12 cellular contexts compared by ENCODE assay signal in the genomic region with DNA sequence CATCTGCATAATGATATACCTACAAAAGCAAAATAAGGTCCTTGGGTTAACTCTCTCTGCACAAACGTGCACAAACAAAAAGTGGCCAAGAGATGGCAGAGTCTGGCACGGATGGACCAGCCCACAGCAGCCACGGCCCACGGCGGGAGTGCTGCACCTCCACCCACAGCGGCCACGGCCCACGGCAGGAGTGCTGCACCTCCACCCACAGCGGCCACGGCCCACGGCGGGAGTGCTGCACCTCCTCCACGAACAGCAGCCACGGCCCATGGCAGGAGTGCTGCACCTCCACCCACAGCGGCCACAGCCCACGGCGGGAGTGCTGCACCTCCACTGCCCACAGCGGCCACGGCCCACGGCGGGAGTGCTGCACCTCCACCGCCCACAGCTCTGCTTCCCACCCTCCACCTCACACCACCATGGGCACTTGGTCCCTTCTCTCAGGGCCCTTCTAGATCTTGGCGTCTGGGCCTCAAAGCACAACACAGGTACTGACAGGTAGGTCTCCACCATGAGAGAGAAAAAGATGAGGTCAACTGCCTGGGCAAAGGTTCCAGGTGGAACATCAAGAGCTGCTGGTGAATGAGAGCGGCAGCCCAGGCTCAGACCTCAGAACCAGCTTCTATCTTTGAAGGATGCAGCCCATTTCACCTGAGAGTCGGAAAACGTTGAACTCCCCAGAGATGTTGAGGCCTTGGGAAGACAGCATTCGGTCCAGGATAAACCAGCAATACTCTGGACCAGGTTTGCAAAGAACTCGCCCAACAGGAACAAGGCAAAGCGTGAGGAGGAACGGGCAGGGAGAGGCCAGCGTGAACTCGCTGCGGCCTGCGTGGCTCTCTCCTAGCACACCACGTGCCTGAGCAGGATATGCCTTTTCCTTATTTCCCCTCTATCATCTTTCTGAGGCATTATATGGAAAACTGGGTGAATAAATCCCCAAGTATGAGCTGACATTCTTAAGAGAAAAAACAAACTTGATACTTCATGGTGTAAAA.
DNase-seq lines count a peak whose midpoint lies in the region; ATAC-seq and TF ChIP-seq lines count a peak whose summit lies in the region.
"Had no signal": no experiment of that assay in that cellular context is flagged by ENCODE, and none has a peak within 500 bp of the region (broad histone marks: within the 10 kb centered on the region; RNA-seq: fewer than 3 reads in every experiment).

No MANE protein-coding gene starts in this region.

- peaks cover 32% of the 10 kb centered on the region for H3K4me1 ChIP-seq in foreskin keratinocyte

- POLR2A ChIA-PET in activated CD4-positive, alpha-beta memory T cell treated with anti-CD3 and anti-CD28 coated beads for 36 hours (lab: Charles Lee): no interaction called here
- POLR2A ChIA-PET in activated CD4-positive, alpha-beta memory T cell treated with anti-CD3 and anti-CD28 coated beads, Interleukin-2, amount 10 ng/mL, durations not matched to agents 7 days and 5 days (lab: Charles Lee): interaction anchor here (1.1 kb wide), 1 partner anchor 16 kb away, joined by 5 read pairs; no protein-coding TSS in a partner anchor
- POLR2A ChIA-PET in activated CD8-positive, alpha-beta T cell treated with anti-CD3 and anti-CD28 coated beads for 36 hours (lab: Charles Lee): interaction anchor here (1.3 kb wide), 1 partner anchor 125 kb away, joined by 3 read pairs; no protein-coding TSS in a partner anchor
- POLR2A ChIA-PET in GM10248 (lab: Yijun Ruan, JAX): no interaction called here

- H3K27me3 ChIP-seq in foreskin keratinocyte: no peaks in the 10 kb centered on the region
- H3K27me3 ChIP-seq: right atrium auricular region had no signal

- H3K27ac Mint-ChIP-seq in activated CD4-positive, alpha-beta memory T cell treated with anti-CD3 and anti-CD28 coated beads for 36 hours: peak overlapping the region; percentile 21
- no peak overlapping the region for H3K27ac Mint-ChIP-seq in activated CD4-positive, alpha-beta memory T cell treated with anti-CD3 and anti-CD28 coated beads, Interleukin-2, amount 10 ng/mL, durations not matched to agents 7 days and 5 days
- peak overlapping the region; percentile 5 for H3K27ac Mint-ChIP-seq in activated CD8-positive, alpha-beta T cell treated with anti-CD3 and anti-CD28 coated beads for 36 hours
- no peak overlapping the region for H3K27ac Mint-ChIP-seq in stimulated activated naive CD8-positive, alpha-beta T cell treated with anti-CD3 and anti-CD28 coated beads, Interleukin-15, amount 100 ng/mL, for 72 hours

- H3K27ac ChIP-seq in foreskin keratinocyte: no peak overlapping the region
- H3K27ac ChIP-seq: right atrium auricular region, thoracic aorta had no signal

- no peaks in the 10 kb centered on the region for H3K9me3 Mint-ChIP-seq in activated CD4-positive, alpha-beta memory T cell treated with anti-CD3 and anti-CD28 coated beads for 36 hours
- no peaks in the 10 kb centered on the region for H3K9me3 Mint-ChIP-seq in activated CD4-positive, alpha-beta memory T cell treated with anti-CD3 and anti-CD28 coated beads, Interleukin-2, amount 10 ng/mL, durations not matched to agents 7 days and 5 days
- H3K9me3 Mint-ChIP-seq in activated CD8-positive, alpha-beta T cell treated with anti-CD3 and anti-CD28 coated beads for 36 hours: no peaks in the 10 kb centered on the region
- no peaks in the 10 kb centered on the region for H3K9me3 Mint-ChIP-seq in stimulated activated naive CD8-positive, alpha-beta T cell treated with anti-CD3 and anti-CD28 coated beads, Interleukin-15, amount 100 ng/mL, for 72 hours

- no peak overlapping the region for H3K4me3 Mint-ChIP-seq in activated CD4-positive, alpha-beta memory T cell treated with anti-CD3 and anti-CD28 coated beads for 36 hours
- no peak overlapping the region for H3K4me3 Mint-ChIP-seq in activated CD4-positive, alpha-beta memory T cell treated with anti-CD3 and anti-CD28 coated beads, Interleukin-2, amount 10 ng/mL, durations not matched to agents 7 days and 5 days
- H3K4me3 Mint-ChIP-seq in activated CD8-positive, alpha-beta T cell treated with anti-CD3 and anti-CD28 coated beads for 36 hours: no peak overlapping the region
- peak overlapping the region in 1 of 2 donors; percentile 21 for H3K4me3 Mint-ChIP-seq in stimulated activated naive CD8-positive, alpha-beta T cell treated with anti-CD3 and anti-CD28 coated beads, Interleukin-15, amount 100 ng/mL, for 72 hours

- CTCF ChIA-PET in activated CD4-positive, alpha-beta memory T cell treated with anti-CD3 and anti-CD28 coated beads for 36 hours (lab: Charles Lee): interaction anchor here (0.8 to 1.4 kb wide), 2 partner anchors 85 to 166 kb away, joined by 3 read pairs; a partner anchor contains a TSS
- CTCF ChIA-PET in activated CD4-positive, alpha-beta memory T cell treated with anti-CD3 and anti-CD28 coated beads, Interleukin-2, amount 10 ng/mL, durations not matched to agents 7 days and 5 days (lab: Charles Lee): interaction anchor here (0.9 to 1.6 kb wide), 3 partner anchors 9 to 215 kb away, joined by 3 to 7 read pairs (median 4); a partner anchor contains a TSS
- CTCF ChIA-PET in activated CD8-positive, alpha-beta T cell treated with anti-CD3 and anti-CD28 coated beads for 36 hours (lab: Charles Lee): interaction anchor here (0.8 kb wide), 1 partner anchor 78 kb away, joined by 3 read pairs; no protein-coding TSS in a partner anchor
- CTCF ChIA-PET in GM10248 (lab: Yijun Ruan, JAX): no interaction called here

- no peak for ATAC-seq in activated CD8-positive, alpha-beta T cell treated with anti-CD3 and anti-CD28 coated beads for 36 hours
- no peak for ATAC-seq in foreskin keratinocyte
- ATAC-seq in stimulated activated naive CD8-positive, alpha-beta T cell treated with anti-CD3 and anti-CD28 coated beads, Interleukin-15, amount 100 ng/mL, for 72 hours: peak; percentile 40
- ATAC-seq in GM18873 (IDR thresholded peaks at IDR 0.05; ENCODE audit: low FRiP score, unreplicated experiment): no peak

- no peak for TF ChIP-seq CTCF in activated CD8-positive, alpha-beta T cell treated with anti-CD3 and anti-CD28 coated beads for 36 hours (IDR thresholded peaks at IDR 0.05)
- TF ChIP-seq CTCF in foreskin keratinocyte (conservative IDR thresholded peaks at IDR 0.05) (peak; percentile 22), GM10248 (IDR thresholded peaks at IDR 0.05; ENCODE audit: control extremely low read depth, extremely low read depth, low read depth, missing control alignments) (no peak)

- H3K36me3 Mint-ChIP-seq in activated CD4-positive, alpha-beta memory T cell treated with anti-CD3 and anti-CD28 coated beads for 36 hours: peaks cover 11% of the 10 kb centered on the region
- peaks cover 35% of the 10 kb centered on the region for H3K36me3 Mint-ChIP-seq in activated CD4-positive, alpha-beta memory T cell treated with anti-CD3 and anti-CD28 coated beads, Interleukin-2, amount 10 ng/mL, durations not matched to agents 7 days and 5 days (ENCODE audit: low read depth)
- peaks cover 9% of the 10 kb centered on the region for H3K36me3 Mint-ChIP-seq in activated CD8-positive, alpha-beta T cell treated with anti-CD3 and anti-CD28 coated beads for 36 hours (ENCODE audit: low read depth)

- intact Hi-C loops in activated CD4-positive, alpha-beta memory T cell treated with anti-CD3 and anti-CD28 coated beads for 36 hours (cut with micrococcal nuclease): no loop called here
- intact Hi-C loops in activated CD8-positive, alpha-beta T cell treated with anti-CD3 and anti-CD28 coated beads for 36 hours (cut with micrococcal nuclease): no loop called here

- DNase-seq in activated CD4-positive, alpha-beta memory T cell treated with anti-CD3 and anti-CD28 coated beads for 36 hours: no peak
- no peak for DNase-seq in activated CD4-positive, alpha-beta memory T cell treated with anti-CD3 and anti-CD28 coated beads, Interleukin-2, amount 10 ng/mL, durations not matched to agents 7 days and 5 days
- no peak for DNase-seq in activated CD8-positive, alpha-beta T cell treated with anti-CD3 and anti-CD28 coated beads for 36 hours
- DNase-seq in foreskin keratinocyte: no peak
- DNase-seq in stimulated activated naive CD8-positive, alpha-beta T cell treated with anti-CD3 and anti-CD28 coated beads, Interleukin-15, amount 100 ng/mL, for 72 hours: no peak
- DNase-seq in SIG-M5 (lab: John Stamatoyannopoulos, UW): no peak
- no peak for DNase-seq in GM10248 (ENCODE audit: extremely low spot score)
- DNase-seq: activated CD4-positive, alpha-beta T cell treated with anti-CD3 and anti-CD28 coated beads for 48 hours; NCI-H187 treated with DMSO at 0.1 percent for 48 hours had no signal

- H3K27me3 Mint-ChIP-seq in activated CD4-positive, alpha-beta memory T cell treated with anti-CD3 and anti-CD28 coated beads for 36 hours: no peaks in the 10 kb centered on the region
- H3K27me3 Mint-ChIP-seq in activated CD4-positive, alpha-beta memory T cell treated with anti-CD3 and anti-CD28 coated beads, Interleukin-2, amount 10 ng/mL, durations not matched to agents 7 days and 5 days: no peaks in the 10 kb centered on the region
- H3K27me3 Mint-ChIP-seq in activated CD8-positive, alpha-beta T cell treated with anti-CD3 and anti-CD28 coated beads for 36 hours: no peaks in the 10 kb centered on the region
- no peaks in the 10 kb centered on the region for H3K27me3 Mint-ChIP-seq in stimulated activated naive CD8-positive, alpha-beta T cell treated with anti-CD3 and anti-CD28 coated beads, Interleukin-15, amount 100 ng/mL, for 72 hours

- H3K4me1 Mint-ChIP-seq in activated CD4-positive, alpha-beta memory T cell treated with anti-CD3 and anti-CD28 coated beads for 36 hours (ENCODE audit: low read depth): peaks cover 67% of the 10 kb centered on the region
- H3K4me1 Mint-ChIP-seq in activated CD4-positive, alpha-beta memory T cell treated with anti-CD3 and anti-CD28 coated beads, Interleukin-2, amount 10 ng/mL, durations not matched to agents 7 days and 5 days: peaks cover 59% of the 10 kb centered on the region
- H3K4me1 Mint-ChIP-seq in activated CD8-positive, alpha-beta T cell treated with anti-CD3 and anti-CD28 coated beads for 36 hours (ENCODE audit: low read depth): peaks cover 74% of the 10 kb centered on the region
- peaks cover 91% of the 10 kb centered on the region for H3K4me1 Mint-ChIP-seq in stimulated activated naive CD8-positive, alpha-beta T cell treated with anti-CD3 and anti-CD28 coated beads, Interleukin-15, amount 100 ng/mL, for 72 hours

Comparison
In these comparisons a context has a peak if more than half of its experiments do, and no peak if none do; other contexts are left out.
1. H3K27ac Mint-ChIP-seq: peak in activated CD4-positive, alpha-beta memory T cell treated with anti-CD3 and anti-CD28 coated beads for 36 hours (single experiment) and activated CD8-positive, alpha-beta T cell treated with anti-CD3 and anti-CD28 coated beads for 36 hours (single experiment); none in activated CD4-positive, alpha-beta memory T cell treated with anti-CD3 and anti-CD28 coated beads, Interleukin-2, amount 10 ng/mL, durations not matched to agents 7 days and 5 days (single experiment) and stimulated activated naive CD8-positive, alpha-beta T cell treated with anti-CD3 and anti-CD28 coated beads, Interleukin-15, amount 100 ng/mL, for 72 hours (0 of 2).
2. POLR2A ChIA-PET loops: an anchor here in activated CD4-positive, alpha-beta memory T cell treated with anti-CD3 and anti-CD28 coated beads, Interleukin-2, amount 10 ng/mL, durations not matched to agents 7 days and 5 days (1.1 kb wide) and activated CD8-positive, alpha-beta T cell treated with anti-CD3 and anti-CD28 coated beads for 36 hours (1.3 kb wide); none called in activated CD4-positive, alpha-beta memory T cell treated with anti-CD3 and anti-CD28 coated beads for 36 hours and GM10248.